ENCODE assay signal across 10 cellular contexts in genomic region chr6:78911218-78911617, GRCh38. TPM values are rescaled to one million over a fixed set of nuclear protein-coding genes. Genes with fewer than 3 reads are reported as not detected.
A peak's percentile ranks its signal among the peaks of the same experiment; 100 is the strongest.
DNase-seq lines count a peak whose midpoint lies in the region; ATAC-seq, FAIRE-seq and TF ChIP-seq lines count a peak whose summit lies in the region.
"Had no signal": no experiment of that assay in that cellular context is flagged by ENCODE, and none has a peak within 500 bp of the region (broad histone marks: within the 10 kb centered on the region; RNA-seq: fewer than 3 reads in every experiment).

No MANE protein-coding gene starts in this region.

- H3K27ac ChIP-seq in keratinocyte (ENCODE audit: control insufficient read depth, insufficient read depth, low read length) = no peak overlapping the region
- H3K27ac ChIP-seq: HL-60 had no signal

- peaks cover 32% of the 10 kb centered on the region for H3K4me1 ChIP-seq in keratinocyte (ENCODE audit: control insufficient read depth, extremely low read depth, insufficient read depth, low read length)

- H3K36me3 Mint-ChIP-seq in activated naive CD4-positive, alpha-beta T cell treated with anti-CD3 and anti-CD28 coated beads for 36 hours (ENCODE audit: low read depth) = peaks cover 7% of the 10 kb centered on the region
- H3K36me3 Mint-ChIP-seq in activated naive CD4-positive, alpha-beta T cell treated with anti-CD3 and anti-CD28 coated beads, Interleukin-2, amount 50 U/mL, for 72 hours = peaks cover 23 to 33% of the 10 kb centered on the region in 2 donors
- no peaks in the 10 kb centered on the region for H3K36me3 Mint-ChIP-seq in MCF 10A (ENCODE audit: insufficient read depth, unreplicated experiment)

- H3K27me3 Mint-ChIP-seq in activated naive CD4-positive, alpha-beta T cell treated with anti-CD3 and anti-CD28 coated beads for 36 hours (ENCODE audit: low read depth) = peaks cover 34% of the 10 kb centered on the region
- no peaks in the 10 kb centered on the region for H3K27me3 Mint-ChIP-seq in MCF 10A (ENCODE audit: insufficient read depth, unreplicated experiment)
- peaks cover 29% of the 10 kb centered on the region for H3K27me3 Mint-ChIP-seq in stimulated activated naive CD8-positive, alpha-beta T cell treated with anti-CD3 and anti-CD28 coated beads, Interleukin-15, amount 100 ng/mL, for 72 hours

- intact Hi-C loops in activated naive CD4-positive, alpha-beta T cell treated with anti-CD3 and anti-CD28 coated beads for 36 hours (cut with micrococcal nuclease) = loop anchor here (2.0 kb wide), 2 partner anchors 14 to 168 kb away; partner anchors contain the start of gene PHIP
- intact Hi-C loops in MCF 10A (cut with micrococcal nuclease) = no loop called here

- peaks cover 13% of the 10 kb centered on the region for H3K4me1 Mint-ChIP-seq in activated naive CD4-positive, alpha-beta T cell treated with anti-CD3 and anti-CD28 coated beads for 36 hours (ENCODE audit: low read depth)
- peaks cover 23% of the 10 kb centered on the region for H3K4me1 Mint-ChIP-seq in MCF 10A (ENCODE audit: insufficient read depth, unreplicated experiment)
- H3K4me1 Mint-ChIP-seq in stimulated activated naive CD8-positive, alpha-beta T cell treated with anti-CD3 and anti-CD28 coated beads, Interleukin-15, amount 100 ng/mL, for 72 hours = peaks cover 7% of the 10 kb centered on the region

- no peak overlapping the region for H3K27ac Mint-ChIP-seq in activated naive CD4-positive, alpha-beta T cell treated with anti-CD3 and anti-CD28 coated beads for 36 hours
- H3K27ac Mint-ChIP-seq in activated naive CD4-positive, alpha-beta T cell treated with anti-CD3 and anti-CD28 coated beads, Interleukin-2, amount 50 U/mL, for 72 hours = no peak overlapping the region
- H3K27ac Mint-ChIP-seq in MCF 10A (ENCODE audit: low read depth, unreplicated experiment) = no peak overlapping the region
- H3K27ac Mint-ChIP-seq in stimulated activated naive CD8-positive, alpha-beta T cell treated with anti-CD3 and anti-CD28 coated beads, Interleukin-15, amount 100 ng/mL, for 72 hours = no peak overlapping the region

- DNase-seq in activated naive CD4-positive, alpha-beta T cell treated with anti-CD3 and anti-CD28 coated beads for 36 hours = no peak
- DNase-seq in activated naive CD4-positive, alpha-beta T cell treated with anti-CD3 and anti-CD28 coated beads, Interleukin-2, amount 50 U/mL, for 72 hours (ENCODE audit: low spot score in 2 of 2) = no peak
- DNase-seq in MCF 10A (ENCODE audit: unreplicated experiment) = no peak
- DNase-seq in keratinocyte (ENCODE audit: low read depth, low spot score) = no peak
- no peak for DNase-seq in stimulated activated naive CD8-positive, alpha-beta T cell treated with anti-CD3 and anti-CD28 coated beads, Interleukin-15, amount 100 ng/mL, for 72 hours
- DNase-seq in middle frontal gyrus (ENCODE audit: extremely low spot score, low spot score) = no peak
- DNase-seq in hippocampal formation (lab: John Stamatoyannopoulos, UW) = no peak
- DNase-seq in superior temporal gyrus (ENCODE audit: extremely low spot score) = no peak

- TF ChIP-seq CTCF in MCF 10A (IDR thresholded peaks at IDR 0.05; ENCODE audit: unreplicated experiment) (no peak), keratinocyte (optimal IDR thresholded peaks at IDR 0.05 in 1 of 3, IDR thresholded peaks at IDR 0.05 in 1 of 3, conservative IDR thresholded peaks at IDR 0.05 in 1 of 3; ENCODE audit: extremely low read depth in 1 of 3, insufficient read depth in 2 of 3, low read length in 3 of 3) (no peak)

- peak overlapping the region; percentile 19 for H3K4me3 Mint-ChIP-seq in activated naive CD4-positive, alpha-beta T cell treated with anti-CD3 and anti-CD28 coated beads for 36 hours
- H3K4me3 Mint-ChIP-seq in MCF 10A (ENCODE audit: unreplicated experiment) = peak overlapping the region; percentile 63
- peak overlapping the region; percentile 69 to 72 for H3K4me3 Mint-ChIP-seq in stimulated activated naive CD8-positive, alpha-beta T cell treated with anti-CD3 and anti-CD28 coated beads, Interleukin-15, amount 100 ng/mL, for 72 hours

- no TSS peak for BruUV-seq in MCF 10A (replicated peaks; lab: Mats Ljungman, UMichigan)

- no peaks in the 10 kb centered on the region for H3K79me2 ChIP-seq in keratinocyte (ENCODE audit: control insufficient read depth, insufficient read depth, low read length)

- H3K27me3 ChIP-seq in keratinocyte (ENCODE audit: control insufficient read depth, extremely low read depth, insufficient read depth, low read length) = no peaks in the 10 kb centered on the region

- no peaks in the 10 kb centered on the region for H4K20me1 ChIP-seq in keratinocyte (ENCODE audit: control insufficient read depth, extremely low read depth, insufficient read depth, low read length)

- no peaks in the 10 kb centered on the region for H3K9me3 ChIP-seq in keratinocyte (ENCODE audit: control insufficient read depth, low read depth, low read length)

- peak overlapping the region; percentile 93 for H2AFZ ChIP-seq in keratinocyte (ENCODE audit: control insufficient read depth, low read length)

- no peak for ATAC-seq in activated naive CD4-positive, alpha-beta T cell treated with anti-CD3 and anti-CD28 coated beads, Interleukin-2, amount 50 U/mL, for 72 hours
- ATAC-seq in stimulated activated naive CD8-positive, alpha-beta T cell treated with anti-CD3 and anti-CD28 coated beads, Interleukin-15, amount 100 ng/mL, for 72 hours = no peak

- H3K36me3 ChIP-seq in keratinocyte (ENCODE audit: control insufficient read depth in 2 of 2, extremely low read depth in 1 of 2, insufficient read depth in 2 of 2, low read length in 2 of 2) = no peaks in the 10 kb centered on the region

- no peaks in the 10 kb centered on the region for H3K9me1 ChIP-seq in keratinocyte (ENCODE audit: control insufficient read depth, extremely low read depth, insufficient read depth, low read length)

- H3K9me3 Mint-ChIP-seq in activated naive CD4-positive, alpha-beta T cell treated with anti-CD3 and anti-CD28 coated beads for 36 hours = peaks cover 2% of the 10 kb centered on the region
- H3K9me3 Mint-ChIP-seq in activated naive CD4-positive, alpha-beta T cell treated with anti-CD3 and anti-CD28 coated beads, Interleukin-2, amount 50 U/mL, for 72 hours = peaks cover 4 to 6% of the 10 kb centered on the region in 2 donors
- H3K9me3 Mint-ChIP-seq in MCF 10A (ENCODE audit: unreplicated experiment) = peaks cover 8% of the 10 kb centered on the region
- peaks cover 10 to 11% of the 10 kb centered on the region in 2 donors for H3K9me3 Mint-ChIP-seq in stimulated activated naive CD8-positive, alpha-beta T cell treated with anti-CD3 and anti-CD28 coated beads, Interleukin-15, amount 100 ng/mL, for 72 hours

- H3K9ac ChIP-seq in keratinocyte (ENCODE audit: control insufficient read depth, extremely low read depth, insufficient read depth, low read length) = no peak overlapping the region

- POLR2A ChIA-PET in MCF 10A (lab: Yijun Ruan, JAX) = interaction anchor here (1.0 kb wide), 1 partner anchor 63 kb away, joined by 3 read pairs; no protein-coding TSS in a partner anchor

- peak overlapping the region; percentile 70 for H3K4me2 ChIP-seq in keratinocyte (ENCODE audit: control insufficient read depth, extremely low read depth, insufficient read depth, low read depth, low read length)

- H3K4me3 ChIP-seq in keratinocyte (ENCODE audit: control insufficient read depth in 2 of 3, extremely low read depth in 1 of 3, insufficient read depth in 2 of 3, low read depth in 1 of 3, low read length in 3 of 3) = peak overlapping the region in 1 of 3 experiments; percentile 53

- no peak for FAIRE-seq in keratinocyte (lab: Jason Lieb, UNC)
- FAIRE-seq: GM19239 had no signal

- dilution Hi-C loops in keratinocyte (cut with MboI; ENCODE audit: extremely low pct_ligation_motif_present, low sequenced_read_pairs) = no loop called here

- CTCF ChIA-PET in activated naive CD4-positive, alpha-beta T cell treated with anti-CD3 and anti-CD28 coated beads for 36 hours (lab: Charles Lee) = interaction anchor here (0.5 to 0.9 kb wide), 2 partner anchors 26 to 322 kb away, joined by 3 read pairs; no protein-coding TSS in a partner anchor
- CTCF ChIA-PET in MCF 10A (lab: Yijun Ruan, JAX) = interaction anchor here (0.6 kb wide), 1 partner anchor 547 kb away, joined by 3 read pairs; no protein-coding TSS in a partner anchor

RNA-seq across cellular contexts. Expression of gene IRAK1BP1, which starts 43.9 kb away (rescaled TPM):
- 1 to 10 TPM; 2.2 to 2.4 TPM for total RNA-seq in activated naive CD4-positive, alpha-beta T cell treated with anti-CD3 and anti-CD28 coated beads for 36 hours
- total RNA-seq in activated naive CD4-positive, alpha-beta T cell treated with anti-CD3 and anti-CD28 coated beads, Interleukin-2, amount 50 U/mL, for 72 hours = 1 to 10 TPM in 1 of 2 donors, under 1 TPM in 1; 0.68 to 2.3 TPM
- 4.6 and 6.6 TPM in 2 replicates for total RNA-seq in MCF 10A (2022)
- polyA plus RNA-seq in keratinocyte = 1.8 to 3.8 TPM (median 3.4 TPM) in 3 replicates
- 1.3 TPM for polyA plus RNA-seq in keratinocyte (2011; ENCODE audit: low read depth)
- polyA plus RNA-seq in keratinocyte (2011; cell fraction: cytosol; rRNA removed) = 1.9 and 4.0 TPM in 2 replicates
- 2.5 TPM in 2 replicates for polyA plus RNA-seq in keratinocyte (2011; cell fraction: nucleus; rRNA removed)
- polyA plus RNA-seq in keratinocyte (2012; ENCODE audit: low replicate concordance) = 2.0 and 2.1 TPM in 2 replicates
- polyA minus RNA-seq in keratinocyte = 1.1 to 5.4 TPM (median 2.7 TPM) in 3 replicates
- 5.4 TPM for polyA minus RNA-seq in keratinocyte (2011; cell fraction: cytosol; rRNA and poly(A)+ RNA removed)
- polyA minus RNA-seq in keratinocyte (2011; cell fraction: nucleus; rRNA and poly(A)+ RNA removed) = 3.1 and 5.0 TPM in 2 replicates

Comparison
In these comparisons a context has a peak if more than half of its experiments do, and no peak if none do; other contexts are left out.
1. H3K4me3 Mint-ChIP-seq: peak in every context shown above with its lines; median percentile 70 in stimulated activated naive CD8-positive, alpha-beta T cell treated with anti-CD3 and anti-CD28 coated beads, Interleukin-15, amount 100 ng/mL, for 72 hours; 63 in MCF 10A; 19 in activated naive CD4-positive, alpha-beta T cell treated with anti-CD3 and anti-CD28 coated beads for 36 hours.